ENCODE assay signal across 8 cellular contexts in genomic region chr17:45147102-45147580, GRCh38. TPM values are rescaled to one million over a fixed set of nuclear protein-coding genes. Genes with fewer than 3 reads are reported as not detected.
DNase-seq lines count a peak whose midpoint lies in the region; ATAC-seq and TF ChIP-seq lines count a peak whose summit lies in the region.

No MANE protein-coding gene starts in this region.

- H3K4me1 Mint-ChIP-seq in central memory CD8-positive, alpha-beta T cell: peaks cover 50% of the 10 kb centered on the region

- H3K36me3 Mint-ChIP-seq in central memory CD8-positive, alpha-beta T cell (ENCODE audit: insufficient read depth): peaks cover 34% of the 10 kb centered on the region

- H3K27me3 Mint-ChIP-seq in central memory CD8-positive, alpha-beta T cell: no peaks in the 10 kb centered on the region

- TF ChIP-seq POLR2A in Peyer's patch (IDR thresholded peaks at IDR 0.05): no peak

- H3K4me3 ChIP-seq in Peyer's patch (peak overlapping the region; percentile 50 to 83 (median 66)), subcutaneous abdominal adipose tissue (ENCODE audit: low read depth in 1 of 5, low read length in 5 of 5) (peak overlapping the region; percentile 67 to 91 (median 74))

- H3K27ac Mint-ChIP-seq in central memory CD8-positive, alpha-beta T cell (ENCODE audit: low read depth): peak overlapping the region; percentile 100

- DNase-seq in NCI-H510A (lab: John Stamatoyannopoulos, UW) (peak; percentile 83), NCI-H510A treated with DMSO at 0.1 percent for 48 hours (lab: John Stamatoyannopoulos, UW) (no peak), Peyer's patch (peak in 2 of 3 donors; percentile 58 to 78), left kidney (ENCODE audit: low read depth, low spot score) (peak; percentile 91)
- DNase-seq in central memory CD8-positive, alpha-beta T cell (ENCODE audit: low spot score in 2 of 2): peak in 1 of 2 donors; percentile 45

- H3K9me3 ChIP-seq in Peyer's patch (no peaks in the 10 kb centered on the region), subcutaneous abdominal adipose tissue (ENCODE audit: control insufficient read depth in 5 of 5, low read length in 5 of 5) (no peaks in the 10 kb centered on the region)

- H3K27me3 ChIP-seq in Peyer's patch: no peaks in the 10 kb centered on the region
- H3K27me3 ChIP-seq in subcutaneous abdominal adipose tissue (ENCODE audit: control insufficient read depth in 5 of 5, insufficient read depth in 4 of 5, low read length in 5 of 5): peaks cover 0 to 3% (median 0%) of the 10 kb centered on the region in 5 donors

- H3K4me1 ChIP-seq in Peyer's patch: peaks cover 3 to 42% (median 24%) of the 10 kb centered on the region in 4 donors
- peaks cover 21 to 81% (median 73%) of the 10 kb centered on the region in 5 donors for H3K4me1 ChIP-seq in subcutaneous abdominal adipose tissue (ENCODE audit: control insufficient read depth in 5 of 5, insufficient read depth in 5 of 5, low read length in 5 of 5)

- ATAC-seq in HG03432 (IDR thresholded peaks at IDR 0.05; ENCODE audit: unreplicated experiment) (peak; percentile 7), GM21423 (IDR thresholded peaks at IDR 0.05; ENCODE audit: unreplicated experiment) (no peak)
- ATAC-seq in central memory CD8-positive, alpha-beta T cell (replicated peaks; ENCODE audit: extremely low read depth, poor library complexity, severe bottlenecking): peak; percentile 6

- H3K4me3 Mint-ChIP-seq in central memory CD8-positive, alpha-beta T cell: peak overlapping the region; percentile 95

- H3K27ac ChIP-seq in Peyer's patch: peak overlapping the region; percentile 88 to 99 (median 96)
- H3K27ac ChIP-seq in subcutaneous abdominal adipose tissue (ENCODE audit: low read depth, low read length): peak overlapping the region; percentile 100

- no peaks in the 10 kb centered on the region for H3K9me3 Mint-ChIP-seq in central memory CD8-positive, alpha-beta T cell

- TF ChIP-seq CTCF in Peyer's patch (IDR thresholded peaks at IDR 0.05): no peak

- H3K36me3 ChIP-seq in Peyer's patch (no peaks in the 10 kb centered on the region), subcutaneous abdominal adipose tissue (ENCODE audit: control insufficient read depth in 5 of 5, insufficient read depth in 5 of 5, low read length in 5 of 5) (no peaks in the 10 kb centered on the region)

- H3K9ac ChIP-seq in subcutaneous abdominal adipose tissue (ENCODE audit: low read length in 5 of 5): peak overlapping the region; percentile 29 to 96 (median 85)

RNA-seq across cellular contexts. Expression of gene HEXIM1, which starts 1.1 kb away (rescaled TPM):
- total RNA-seq in Peyer's patch: 10 to 100 TPM; 24.3 to 41.8 (median 31.7) TPM

RNA-seq across cellular contexts. Expression of gene ACBD4, which starts 11.7 kb away (rescaled TPM):
- 100 to 1,000 TPM in 1 of 4 donors, 10 to 100 TPM in 3; 33.8 to 124 (median 76.3) TPM for total RNA-seq in Peyer's patch

RNA-seq across cellular contexts. Expression of gene HEXIM2, which starts 14.5 kb away (rescaled TPM):
- 10 to 100 TPM in 3 of 4 donors, 1 to 10 TPM in 1; 8.4 to 28.9 (median 11.2) TPM for total RNA-seq in Peyer's patch

RNA-seq across cellular contexts. Expression of gene PLCD3, which starts 14.8 kb away (rescaled TPM):
- 10 to 100 TPM; 11.6 to 44.4 (median 18.4) TPM for total RNA-seq in Peyer's patch
